9 cellular contexts compared by ENCODE assay signal in the genomic region with DNA sequence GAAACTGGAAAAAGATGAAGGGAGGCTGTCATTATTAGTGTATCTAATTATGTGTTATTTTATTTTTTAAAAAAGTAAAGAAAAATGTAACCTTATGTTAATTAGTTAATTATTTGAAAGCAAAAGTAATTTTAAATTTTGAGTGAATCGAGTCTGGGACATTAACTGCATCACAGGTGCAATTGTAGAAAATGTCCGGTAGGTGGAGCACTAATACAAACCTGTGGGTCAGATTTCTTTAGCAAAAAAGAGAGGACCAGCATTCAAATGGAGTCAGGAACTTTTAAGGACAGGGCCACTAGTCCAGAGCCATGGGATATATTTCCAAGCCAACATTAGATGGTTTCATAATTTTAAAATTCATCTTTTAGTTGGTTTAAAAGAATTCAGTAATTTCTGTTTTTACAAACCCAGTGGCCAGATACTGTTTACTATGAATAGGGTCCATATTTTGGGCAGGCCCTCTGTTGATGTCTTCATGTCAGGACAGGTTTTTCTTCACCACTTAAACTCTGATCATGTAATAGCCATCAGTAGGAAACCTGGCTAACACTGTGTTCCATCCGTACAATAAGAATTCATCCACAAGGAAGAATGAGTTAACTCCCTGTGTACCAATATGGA. TPM values are rescaled to one million over a fixed set of nuclear protein-coding genes. Genes with fewer than 3 reads are reported as not detected.
A peak's percentile ranks its signal among the peaks of the same experiment; 100 is the strongest.
DNase-seq lines count a peak whose midpoint lies in the region; ATAC-seq and TF ChIP-seq lines count a peak whose summit lies in the region.
"Had no signal": no experiment of that assay in that cellular context is flagged by ENCODE, and none has a peak within 500 bp of the region (broad histone marks: within the 10 kb centered on the region; RNA-seq: fewer than 3 reads in every experiment).

No MANE protein-coding gene starts in this region.

- H3K9me2 ChIP-seq in Karpas-422 (replicated peaks; ENCODE audit: insufficient read depth, low read length), result no peaks in the 10 kb centered on the region
- no peaks in the 10 kb centered on the region for H3K9me2 ChIP-seq in SU-DHL-6 (replicated peaks; ENCODE audit: insufficient read depth, low read length)

- peaks cover 5% of the 10 kb centered on the region; the same call in 1 of the 2 replicates for H3F3A ChIP-seq in SU-DHL-6 (ENCODE audit: insufficient read depth)

- H3K36me3 ChIP-seq in Karpas-422 (ENCODE audit: insufficient read depth, low read length), result no peaks in the 10 kb centered on the region
- no peaks in the 10 kb centered on the region for H3K36me3 ChIP-seq in SU-DHL-6 (ENCODE audit: low read length)

- no peak overlapping the region for H3K27ac Mint-ChIP-seq in endothelial cell (ENCODE audit: unreplicated experiment)
- H3K27ac Mint-ChIP-seq: stimulated activated naive B cell treated with anti-CD40 and anti-IgM and Interleukin-4, amounts not matched to agents 10 μg/mL and 1 μg/mL and 100 μg/mL, for 72 hours had no signal

- H2AFZ ChIP-seq in Karpas-422 (ENCODE audit: low read length), result no peak overlapping the region
- H2AFZ ChIP-seq in SU-DHL-6 (ENCODE audit: low read depth, low read length, severe bottlenecking), result no peak overlapping the region

- H4K20me1 ChIP-seq in Karpas-422 (ENCODE audit: insufficient read depth, low read depth, low read length) (no peaks in the 10 kb centered on the region), SU-DHL-6 (ENCODE audit: low read depth, low read length) (no peaks in the 10 kb centered on the region)

- H3K79me2 ChIP-seq in Karpas-422 (ENCODE audit: low read length) (no peaks in the 10 kb centered on the region), SU-DHL-6 (ENCODE audit: insufficient read depth, low read length) (no peaks in the 10 kb centered on the region)

- no peak overlapping the region for H3K9ac ChIP-seq in Karpas-422 (ENCODE audit: low read length)
- no peak overlapping the region for H3K9ac ChIP-seq in SU-DHL-6 (ENCODE audit: low read length)

- H3K27me3 ChIP-seq in Karpas-422 (ENCODE audit: low read length) (no peaks in the 10 kb centered on the region), SU-DHL-6 (ENCODE audit: low read length) (no peaks in the 10 kb centered on the region)

- peaks cover 7% of the 10 kb centered on the region for H3K4me1 Mint-ChIP-seq in endothelial cell (ENCODE audit: unreplicated experiment)
- H3K4me1 Mint-ChIP-seq: stimulated activated naive B cell treated with anti-CD40 and anti-IgM and Interleukin-4, amounts not matched to agents 10 μg/mL and 1 μg/mL and 100 μg/mL, for 72 hours had no signal

- H3K4me2 ChIP-seq in Karpas-422 (ENCODE audit: low read depth, low read length, poor library complexity, severe bottlenecking) (no peak overlapping the region), SU-DHL-6 (ENCODE audit: low read depth, low read length, poor library complexity, severe bottlenecking) (peak overlapping the region; percentile 49)

- peaks cover 3% of the 10 kb centered on the region for H3K36me3 Mint-ChIP-seq in endothelial cell (ENCODE audit: low read depth, unreplicated experiment)
- H3K36me3 Mint-ChIP-seq: stimulated activated naive B cell treated with anti-CD40 and anti-IgM and Interleukin-4, amounts not matched to agents 10 μg/mL and 1 μg/mL and 100 μg/mL, for 72 hours had no signal

- peak; percentile 89 for TF ChIP-seq CTCF in SU-DHL-6 (IDR thresholded peaks at IDR 0.05; ENCODE audit: insufficient read depth, low read length, poor library complexity, severe bottlenecking)
- peak; percentile 97 for TF ChIP-seq CTCF in endothelial cell (IDR thresholded peaks at IDR 0.05; ENCODE audit: unreplicated experiment)

- no peak overlapping the region for H3K27ac ChIP-seq in Karpas-422 (ENCODE audit: low read length)
- 0 out of 2 replicates have a peak overlapping the region, but pooled peaks have one; percentile 11 for H3K27ac ChIP-seq in SU-DHL-6 (ENCODE audit: low read depth, low read length)

- no peaks in the 10 kb centered on the region for H3K9me3 Mint-ChIP-seq in endothelial cell (ENCODE audit: unreplicated experiment)
- H3K9me3 Mint-ChIP-seq: stimulated activated naive B cell treated with anti-CD40 and anti-IgM and Interleukin-4, amounts not matched to agents 10 μg/mL and 1 μg/mL and 100 μg/mL, for 72 hours had no signal

- ATAC-seq in GM19023 (IDR thresholded peaks at IDR 0.05; ENCODE audit: unreplicated experiment), result peak; percentile 52

- no peak overlapping the region for H3K4me3 Mint-ChIP-seq in endothelial cell (ENCODE audit: unreplicated experiment)
- H3K4me3 Mint-ChIP-seq: stimulated activated naive B cell treated with anti-CD40 and anti-IgM and Interleukin-4, amounts not matched to agents 10 μg/mL and 1 μg/mL and 100 μg/mL, for 72 hours had no signal

- no peak overlapping the region for H3K4me3 ChIP-seq in Karpas-422 (ENCODE audit: low read length)
- no peak overlapping the region for H3K4me3 ChIP-seq in SU-DHL-6 (ENCODE audit: insufficient read depth, low read length, poor library complexity, severe bottlenecking)

- no peaks in the 10 kb centered on the region for H3K27me3 Mint-ChIP-seq in endothelial cell (ENCODE audit: unreplicated experiment)

- no peaks in the 10 kb centered on the region for H3K9me3 ChIP-seq in Karpas-422 (ENCODE audit: low read length)
- H3K9me3 ChIP-seq in SU-DHL-6 (ENCODE audit: insufficient read depth, low read length), result no peaks in the 10 kb centered on the region

- peaks cover 15% of the 10 kb centered on the region for H3K4me1 ChIP-seq in Karpas-422 (ENCODE audit: low read length)

- peak; percentile 0 for DNase-seq in NCI-H1436 (lab: John Stamatoyannopoulos, UW)
- no peak for DNase-seq in NCI-H1436 treated with DMSO at 0.1 percent for 48 hours (lab: John Stamatoyannopoulos, UW)
- DNase-seq in Karpas-422, result peak; percentile 80
- no peak for DNase-seq in endothelial cell (ENCODE audit: low spot score)
- peak; percentile 67 for DNase-seq in myocyte (ENCODE audit: low read depth)
- DNase-seq in ecto neural progenitor cell (ENCODE audit: low spot score), result no peak
- DNase-seq: stimulated activated naive B cell treated with anti-CD40 and anti-IgM and Interleukin-4, amounts not matched to agents 10 μg/mL and 1 μg/mL and 100 μg/mL, for 72 hours had no signal

RNA-seq across cellular contexts. Expression of gene BST1, which starts 27.2 kb away (rescaled TPM):
- total RNA-seq in Karpas-422 (2014; rRNA removed; shearing (Covaris generic); ENCODE audit: low replicate concordance), result not detected in 2 replicates
- total RNA-seq in endothelial cell (ENCODE audit: unreplicated experiment) (12.6 TPM), myocyte (0.88 and 1.4 TPM in 2 replicates)
- polyA plus RNA-seq in myocyte (2012), result 0.78 TPM

RNA-seq across cellular contexts. Expression of gene CD38, which starts 48.1 kb away (rescaled TPM):
- 3.6 and 12.1 TPM in 2 replicates for total RNA-seq in Karpas-422 (2014; rRNA removed; shearing (Covaris generic); ENCODE audit: low replicate concordance)
- total RNA-seq in endothelial cell (ENCODE audit: unreplicated experiment) (0.15 TPM), myocyte (not detected in 2 replicates)
- polyA plus RNA-seq in myocyte (2012), result not detected

RNA-seq across cellular contexts. Expression of gene FAM200B, which starts 48.4 kb away (rescaled TPM):
- 15.1 and 18.3 TPM in 2 replicates for total RNA-seq in Karpas-422 (2014; rRNA removed; shearing (Covaris generic); ENCODE audit: low replicate concordance)
- total RNA-seq in endothelial cell (ENCODE audit: unreplicated experiment), result 22.8 TPM
- 27.8 and 36.1 TPM in 2 replicates for total RNA-seq in myocyte
- 47.6 TPM for polyA plus RNA-seq in myocyte (2012)

Comparison
In these comparisons a context has a peak if more than half of its experiments do, and no peak if none do; other contexts are left out.
1. DNase-seq: peak in NCI-H1436 (single experiment), Karpas-422 (single experiment) and myocyte (single experiment); none in NCI-H1436 treated with DMSO at 0.1 percent for 48 hours (single experiment), endothelial cell (single experiment) and ecto neural progenitor cell (single experiment).